Comparison of ENCODE assay signal across 10 cellular contexts in the genomic region with DNA sequence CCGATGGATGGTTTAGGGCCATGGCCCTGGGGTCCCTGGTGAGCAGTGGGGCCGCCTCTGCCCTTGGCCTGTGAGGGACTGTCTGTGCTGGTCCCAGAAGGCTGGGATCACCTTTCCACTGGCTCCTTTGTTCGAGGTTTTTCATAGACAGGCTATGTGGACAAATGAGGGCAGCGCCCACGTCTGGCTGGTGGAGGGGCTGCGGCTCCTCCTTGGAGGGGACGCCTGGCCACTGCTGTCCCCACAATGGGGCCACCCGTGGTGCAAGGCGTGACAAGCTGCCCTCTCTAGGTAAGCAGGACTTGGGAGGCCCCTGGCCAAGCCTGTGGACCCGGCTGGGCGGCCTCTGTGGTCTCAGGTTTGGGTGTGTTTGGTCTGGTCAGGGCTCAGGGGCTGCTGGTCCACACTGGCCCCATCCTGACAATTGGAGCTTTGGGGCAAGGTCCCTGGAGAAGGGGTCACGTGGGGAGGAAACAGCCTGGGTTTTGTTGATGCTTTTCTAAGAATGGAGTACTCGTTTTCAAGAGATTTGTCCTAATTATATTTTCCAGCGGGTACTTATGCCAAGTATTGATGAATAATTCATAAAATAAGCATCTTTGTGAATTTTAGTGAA. TPM values are rescaled to one million over a fixed set of nuclear protein-coding genes. Genes with fewer than 3 reads are reported as not detected.
DNase-seq lines count a peak whose midpoint lies in the region; TF ChIP-seq lines count a peak whose summit lies in the region.
"Had no signal": no experiment of that assay in that cellular context is flagged by ENCODE, and none has a peak within 500 bp of the region (broad histone marks: within the 10 kb centered on the region; RNA-seq: fewer than 3 reads in every experiment).

No MANE protein-coding gene starts in this region.

- peaks cover 19% of the 10 kb centered on the region for H3K4me1 Mint-ChIP-seq in mesothelial cell of epicardium
- peaks cover 18% of the 10 kb centered on the region for H3K4me1 Mint-ChIP-seq in activated naive CD8-positive, alpha-beta T cell treated with anti-CD3 and anti-CD28 coated beads for 36 hours

- DNase-seq in COR-L47 (lab: John Stamatoyannopoulos, UW) (peak; percentile 96), NCI-H1092 treated with DMSO at 0.1 percent for 48 hours (lab: John Stamatoyannopoulos, UW) (peak; percentile 87), mesothelial cell of epicardium (ENCODE audit: low spot score in 2 of 2, unreplicated experiment in 2 of 2) (no peak), lower leg skin (ENCODE audit: low spot score in 2 of 2) (no peak), MV-4-11 (lab: John Stamatoyannopoulos, UW) (no peak)
- DNase-seq in activated naive CD8-positive, alpha-beta T cell treated with anti-CD3 and anti-CD28 coated beads for 36 hours, result no peak
- DNase-seq in activated CD4-positive, alpha-beta T cell treated with anti-CD3 and anti-CD28 coated beads for 48 hours, result no peak
- DNase-seq: naive thymus-derived CD8-positive, alpha-beta T cell had no signal

- H3K9me3 Mint-ChIP-seq in mesothelial cell of epicardium, result no peaks in the 10 kb centered on the region
- H3K9me3 Mint-ChIP-seq in activated naive CD8-positive, alpha-beta T cell treated with anti-CD3 and anti-CD28 coated beads for 36 hours, result peaks cover 4% of the 10 kb centered on the region

- TF ChIP-seq CTCF in WI38 (IDR thresholded peaks at IDR 0.05; ENCODE audit: low read depth, low read length) (peak; percentile 15; the same call in 1 of the 2 replicates), mesothelial cell of epicardium (IDR thresholded peaks at IDR 0.05; ENCODE audit: unreplicated experiment) (peak; percentile 45), lower leg skin (IDR thresholded peaks at IDR 0.05) (no peak)

- H3K4me3 ChIP-seq in WI38 (ENCODE audit: low read depth, low read length) (no peak overlapping the region), lower leg skin (ENCODE audit: low read depth, poor library complexity, severe bottlenecking) (no peak overlapping the region)

- TF ChIP-seq POLR2A in lower leg skin (IDR thresholded peaks at IDR 0.05), result no peak

- peak overlapping the region; percentile 21 for H3K27ac Mint-ChIP-seq in mesothelial cell of epicardium
- no peak overlapping the region for H3K27ac Mint-ChIP-seq in activated naive CD8-positive, alpha-beta T cell treated with anti-CD3 and anti-CD28 coated beads for 36 hours
- H3K27ac Mint-ChIP-seq: T-helper 1 cell treated with Interleukin-12 subunit alpha and Interleukin-12 subunit beta and Interleukin-4 antibody, amounts not matched to agents 30 μg/mL and 1 μg/mL, for 36 hours had no signal

- WGBS in lower leg skin, 2 donors, result 42 to 67% methylated on average over 10 to 14 of the region's 14 CpGs

- H3K4me3 Mint-ChIP-seq in mesothelial cell of epicardium, result peak overlapping the region; percentile 78
- no peak overlapping the region for H3K4me3 Mint-ChIP-seq in activated naive CD8-positive, alpha-beta T cell treated with anti-CD3 and anti-CD28 coated beads for 36 hours
- H3K4me3 Mint-ChIP-seq: T-helper 1 cell treated with Interleukin-12 subunit alpha and Interleukin-12 subunit beta and Interleukin-4 antibody, amounts not matched to agents 30 μg/mL and 1 μg/mL, for 36 hours had no signal

- intact Hi-C loops in lower leg skin (cut with DNase I; ENCODE audit: low total_unique reads), result no loop called here

- H3K36me3 Mint-ChIP-seq in mesothelial cell of epicardium, result peaks cover 7% of the 10 kb centered on the region
- H3K36me3 Mint-ChIP-seq in activated naive CD8-positive, alpha-beta T cell treated with anti-CD3 and anti-CD28 coated beads for 36 hours, result peaks cover 13% of the 10 kb centered on the region

- no peaks in the 10 kb centered on the region for H3K27me3 Mint-ChIP-seq in mesothelial cell of epicardium (ENCODE audit: low read depth)
- peaks cover 10% of the 10 kb centered on the region for H3K27me3 Mint-ChIP-seq in activated naive CD8-positive, alpha-beta T cell treated with anti-CD3 and anti-CD28 coated beads for 36 hours

RNA-seq across cellular contexts. Expression of a gene that starts 33.3 kb away (rescaled TPM):
- 26.9 to 36.6 TPM (median 30.9 TPM) in 3 replicates for total RNA-seq in mesothelial cell of epicardium
- 10 to 100 TPM in 1 of 2 experiments, 1 to 10 TPM in 1; 9.3 to 10.7 TPM for total RNA-seq in activated naive CD8-positive, alpha-beta T cell treated with anti-CD3 and anti-CD28 coated beads for 36 hours
- 10 to 100 TPM; 46.5 to 89.7 (median 55.0) TPM for total RNA-seq in lower leg skin

Comparison
In these comparisons a context has a peak if more than half of its experiments do, and no peak if none do; other contexts are left out.
1. DNase-seq: peak in COR-L47 (single experiment) and NCI-H1092 treated with DMSO at 0.1 percent for 48 hours (single experiment); none in mesothelial cell of epicardium (0 of 2), activated naive CD8-positive, alpha-beta T cell treated with anti-CD3 and anti-CD28 coated beads for 36 hours (single experiment), activated CD4-positive, alpha-beta T cell treated with anti-CD3 and anti-CD28 coated beads for 48 hours (single experiment), lower leg skin (0 of 2) and MV-4-11 (single experiment).
2. CTCF ChIP-seq: peak in WI38 (single experiment) and mesothelial cell of epicardium (single experiment); none in lower leg skin (0 of 3).